ENCODE assay signal across 10 cellular contexts in the genomic region with DNA sequence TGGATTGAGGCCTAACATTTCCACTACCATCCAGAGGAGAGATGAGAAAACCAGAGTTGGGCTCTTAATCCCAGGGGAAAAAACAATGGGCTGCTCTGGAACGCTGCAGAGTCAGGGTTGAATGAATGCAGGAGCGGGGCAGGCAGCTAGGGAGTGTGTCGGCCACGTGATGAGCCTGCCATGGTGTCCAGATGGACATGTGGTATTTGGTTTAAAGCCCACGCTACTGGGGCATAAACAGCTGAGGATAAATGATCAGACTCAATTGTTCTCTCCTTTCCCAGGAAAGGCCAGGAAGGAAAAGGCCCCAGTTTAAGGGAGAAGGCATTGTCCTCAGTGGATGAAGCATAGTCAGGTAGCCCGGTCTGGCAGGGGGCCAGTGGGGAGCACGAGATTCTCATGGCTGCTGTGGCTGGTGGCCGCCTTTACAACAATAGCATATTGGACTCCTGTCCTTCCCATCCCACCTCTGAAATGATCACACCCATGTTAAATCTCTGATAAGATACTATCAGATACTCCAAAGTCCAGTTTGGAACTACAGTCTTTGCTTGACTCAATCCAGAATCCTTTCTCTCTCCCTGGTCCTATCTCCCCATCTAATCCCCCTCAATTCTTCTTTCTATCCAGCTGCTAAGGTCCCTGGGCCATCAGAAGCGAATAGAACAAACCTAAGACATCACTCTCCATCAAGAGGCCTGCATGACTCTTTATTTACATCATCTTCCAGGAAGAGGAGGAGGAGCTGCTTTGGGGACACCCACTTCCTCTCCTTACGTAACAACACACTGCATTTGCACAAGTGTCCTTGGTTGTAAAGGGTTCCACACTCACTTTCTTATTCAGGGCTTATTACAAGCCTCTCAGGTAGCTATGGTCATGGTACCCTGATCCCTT. TPM values are rescaled to one million over a fixed set of nuclear protein-coding genes. Genes with fewer than 3 reads are reported as not detected.
A peak's percentile ranks its signal among the peaks of the same experiment; 100 is the strongest.
DNase-seq lines count a peak whose midpoint lies in the region; ATAC-seq, FAIRE-seq and TF ChIP-seq lines count a peak whose summit lies in the region.
"Had no signal": no experiment of that assay in that cellular context is flagged by ENCODE, and none has a peak within 500 bp of the region (broad histone marks: within the 10 kb centered on the region; RNA-seq: fewer than 3 reads in every experiment).

No MANE protein-coding gene starts in this region.

- no peak for FAIRE-seq in RCC 7860 (lab: Jason Lieb, UNC)

- H3K4me3 ChIP-seq in Panc1 (ENCODE audit: low read depth in 2 of 2, low read length in 2 of 2) (no peak overlapping the region), gastrocnemius medialis (no peak overlapping the region)

- H3K4me1 ChIP-seq in Panc1 (ENCODE audit: control insufficient read depth, insufficient read depth, low read length) (peaks cover 18% of the 10 kb centered on the region), gastrocnemius medialis (peaks cover 10 to 18% of the 10 kb centered on the region in 2 donors)

- in situ Hi-C loops in Panc1 (cut with HindIII; ENCODE audit: low pct_unique_long_range_greater_than_20kb, low sequenced_read_pairs) (no loop called here), gastrocnemius medialis (cut with MboI; ENCODE audit: low sequenced_read_pairs in 4 of 4) (loop anchor here in 1 of 4 donors (25.0 kb wide), 1 partner anchor 92 kb away; no protein-coding TSS in a partner anchor)

- ATAC-seq in Panc1 (no peak), esophagus mucosa (peak; percentile 45), gastrocnemius medialis (peak; percentile 14 to 22), GM18511 (IDR thresholded peaks at IDR 0.05; ENCODE audit: unreplicated experiment) (no peak), GM18907 (IDR thresholded peaks at IDR 0.05; ENCODE audit: unreplicated experiment) (no peak)

- no peak for TF ChIP-seq POLR2A in gastrocnemius medialis (IDR thresholded peaks at IDR 0.05)

- no TSS peak for BruUV-seq in Panc1 (replicated peaks; lab: Mats Ljungman, UMichigan)

- no peaks in the 10 kb centered on the region for H3K36me3 ChIP-seq in Panc1 (ENCODE audit: control insufficient read depth, insufficient read depth, low read length)
- H3K36me3 ChIP-seq in gastrocnemius medialis: no peaks in the 10 kb centered on the region

- H3K27me3 ChIP-seq in Panc1 (ENCODE audit: control insufficient read depth, insufficient read depth, low read length): no peaks in the 10 kb centered on the region
- peaks cover 0 to 5% (median 0%) of the 10 kb centered on the region in 3 donors for H3K27me3 ChIP-seq in gastrocnemius medialis

- CTCF ChIA-PET in Panc1 (lab: Charles Lee): no interaction called here

- H3K27ac ChIP-seq in Panc1 (ENCODE audit: low read length) (peak overlapping the region; percentile 31; the same call in 1 of the 2 replicates), gastrocnemius medialis (peak overlapping the region in 3 of 4 donors; percentile 42 to 64 (median 48))
- H3K27ac ChIP-seq: 22Rv1 had no signal

- intact Hi-C loops in Panc1 (cut with micrococcal nuclease; ENCODE audit: unreplicated experiment): no loop called here
- intact Hi-C loops in gastrocnemius medialis (cut with DNase I; ENCODE audit: low total_unique reads): no loop called here

- TF ChIP-seq CTCF in Panc1 (IDR thresholded peaks at IDR 0.05): no peak
- peak in 1 of 5 experiments; percentile 7 for TF ChIP-seq CTCF in gastrocnemius medialis (IDR thresholded peaks at IDR 0.05 in 4 of 5, conservative IDR thresholded peaks at IDR 0.05 in 1 of 5)

- POLR2A ChIA-PET in Panc1 (lab: Charles Lee): no interaction called here

- no peaks in the 10 kb centered on the region for H3K9me3 ChIP-seq in Panc1 (ENCODE audit: control insufficient read depth, insufficient read depth, low read depth, low read length)
- no peaks in the 10 kb centered on the region for H3K9me3 ChIP-seq in gastrocnemius medialis
- H3K9me3 ChIP-seq: SK-N-SH had no signal

- peak; percentile 49 for DNase-seq in DMS 273 (lab: John Stamatoyannopoulos, UW; ENCODE audit: unreplicated experiment)
- no peak for DNase-seq in DMS 273 treated with DMSO at 0.1 percent for 48 hours (lab: John Stamatoyannopoulos, UW)
- DNase-seq in Panc1 (ENCODE audit: low read depth, low spot score): no peak
- no peak for DNase-seq in gastrocnemius medialis
- no peak for DNase-seq in RCC 7860 (ENCODE audit: low spot score)

RNA-seq across cellular contexts. Expression of a gene that starts 20.4 kb away (rescaled TPM):
- total RNA-seq in Panc1 (2021; ENCODE audit: unreplicated experiment) (1.4 TPM), esophagus mucosa (0.36 TPM), gastrocnemius medialis (1 to 10 TPM; 6.1 to 9.2 (median 7.2) TPM)
- 4.9 TPM for polyA plus RNA-seq in Panc1 (2012; ENCODE audit: insufficient read length)

Comparison
In these comparisons a context has a peak if more than half of its experiments do, and no peak if none do; other contexts are left out.
1. ATAC-seq: peak in esophagus mucosa (single experiment) and gastrocnemius medialis (2 of 2); none in Panc1 (single experiment), GM18511 (single experiment) and GM18907 (single experiment).